8 cellular contexts compared by ENCODE assay signal in genomic region chr17:59619313-59620063, GRCh38. TPM values are rescaled to one million over a fixed set of nuclear protein-coding genes. Genes with fewer than 3 reads are reported as not detected.
DNase-seq lines count a peak whose midpoint lies in the region; ATAC-seq and TF ChIP-seq lines count a peak whose summit lies in the region.

Gene CLTC (plus strand): TSS chr17:59619895. CDS start chr17:59620132, 237 bp downstream.

- TF ChIP-seq POLR2A in testis (IDR thresholded peaks at IDR 0.05) = peak; percentile 79

- WGBS in testis, 2 donors = 0 to 1% methylated on average over 40 to 65 of the region's 65 CpGs

- H3K27ac ChIP-seq in testis = peak within 1 kb of the TSS; percentile 98 to 99

- H3K4me1 Mint-ChIP-seq in activated naive CD8-positive, alpha-beta T cell (ENCODE audit: low read depth) = peaks cover 52% of the 10 kb centered on the region

- H3K4me1 ChIP-seq in testis = peaks cover 23% of the 10 kb centered on the region

- H3K27me3 ChIP-seq in testis = no peaks in the 10 kb centered on the region

- H3K27ac Mint-ChIP-seq in activated naive CD8-positive, alpha-beta T cell = peak within 1 kb of the TSS; percentile 98

- H3K4me3 Mint-ChIP-seq in activated naive CD8-positive, alpha-beta T cell = peak within 1 kb of the TSS; percentile 93

- H3K36me3 ChIP-seq in testis (ENCODE audit: low read depth, missing control alignments) = no peaks in the 10 kb centered on the region

- H3K27me3 Mint-ChIP-seq in activated naive CD8-positive, alpha-beta T cell = no peaks in the 10 kb centered on the region

- ATAC-seq in HG02610 (IDR thresholded peaks at IDR 0.05; ENCODE audit: unreplicated experiment) (peak; percentile 81), omental fat pad (ENCODE audit: low FRiP score) (peak; percentile 97)

- TF ChIP-seq CTCF in omental fat pad (IDR thresholded peaks at IDR 0.05) (no peak), testis (IDR thresholded peaks at IDR 0.05) (no peak)

- H3K9me3 ChIP-seq in testis = no peaks in the 10 kb centered on the region

- no peaks in the 10 kb centered on the region for H3K36me3 Mint-ChIP-seq in activated naive CD8-positive, alpha-beta T cell

- peak; percentile 96 for DNase-seq in NCI-H1092 treated with DMSO at 0.1 percent for 48 hours (lab: John Stamatoyannopoulos, UW)
- DNase-seq in SKM-1 treated with dmso at 0.1 percent for 144 hours (lab: John Stamatoyannopoulos, UW; ENCODE audit: unreplicated experiment) = peak; percentile 91
- DNase-seq in glomerular visceral epithelial cell (ENCODE audit: extremely low spot score) = peak; percentile 97
- peak; percentile 87 for DNase-seq in omental fat pad (ENCODE audit: low spot score)
- DNase-seq in testis = peak; percentile 95

- intact Hi-C loops in testis (cut with DNase I; ENCODE audit: low total_unique reads) = no loop called here

- H3K4me3 ChIP-seq in GM08714 (ENCODE audit: low read length) (peak within 1 kb of the TSS; percentile 95), testis (peak within 1 kb of the TSS; percentile 97 to 99)

- no peaks in the 10 kb centered on the region for H3K9me3 Mint-ChIP-seq in activated naive CD8-positive, alpha-beta T cell (ENCODE audit: low read depth)

RNA-seq across cellular contexts. Expression of gene CLTC, which starts in this region (rescaled TPM):
- total RNA-seq in omental fat pad (100 to 1,000 TPM; 217 to 241 (median 230) TPM), testis (100 to 1,000 TPM; 221 to 253 TPM)
- 137 TPM for polyA plus RNA-seq in testis (ENCODE audit: insufficient read depth, low read depth, low replicate concordance)

Comparison
In these comparisons a context has a peak if more than half of its experiments do, and no peak if none do; other contexts are left out.
1. Peak in every context shown above with its lines: DNase-seq, ATAC-seq, H3K4me3 ChIP-seq and H3K27ac ChIP-seq.